19 cellular contexts compared by ENCODE assay signal in genomic region chr5:67581203-67581602, GRCh38.
DNase-seq lines count a peak whose midpoint lies in the region; FAIRE-seq and TF ChIP-seq lines count a peak whose summit lies in the region.
"Had no signal": no experiment of that assay in that cellular context is flagged by ENCODE, and none has a peak within 500 bp of the region (broad histone marks: within the 10 kb centered on the region; RNA-seq: fewer than 3 reads in every experiment).

No MANE protein-coding gene starts in this region.

- H3K4me1 ChIP-seq in astrocyte (ENCODE audit: insufficient read depth, low read length) (peaks cover 6% of the 10 kb centered on the region), keratinocyte (ENCODE audit: control insufficient read depth, extremely low read depth, insufficient read depth, low read length) (peaks cover 12% of the 10 kb centered on the region)
- H3K4me1 ChIP-seq: suprapubic skin had no signal

- H3K36me3 Mint-ChIP-seq in astrocyte (ENCODE audit: low read depth, unreplicated experiment): no peaks in the 10 kb centered on the region
- no peaks in the 10 kb centered on the region for H3K36me3 Mint-ChIP-seq in CD14-positive monocyte
- H3K36me3 Mint-ChIP-seq in progenitor cell of endocrine pancreas (ENCODE audit: insufficient read depth): no peaks in the 10 kb centered on the region

- H3K9ac ChIP-seq in astrocyte (ENCODE audit: low read length): no peak overlapping the region
- no peak overlapping the region for H3K9ac ChIP-seq in keratinocyte (ENCODE audit: control insufficient read depth, extremely low read depth, insufficient read depth, low read length)
- H3K9ac ChIP-seq: BLaER1 treated with 17β-estradiol and CSF1 and Interleukin-3, amounts not matched to agents 10 nM and 100 nM had no signal

- H3K4me1 Mint-ChIP-seq in astrocyte (ENCODE audit: low read depth, unreplicated experiment) (peaks cover 17% of the 10 kb centered on the region), CD14-positive monocyte (no peaks in the 10 kb centered on the region), progenitor cell of endocrine pancreas (ENCODE audit: low read depth) (peaks cover 3% of the 10 kb centered on the region)

- DNase-seq in DMS53 (lab: John Stamatoyannopoulos, UW) (peak; percentile 61), HCEC 1CT (peak; percentile 83), astrocyte (ENCODE audit: low read depth) (peak; percentile 11), keratinocyte (ENCODE audit: low read depth, low spot score) (peak; percentile 11), islet precursor cell (no peak), CD14-positive monocyte (ENCODE audit: low spot score) (no peak), progenitor cell of endocrine pancreas (ENCODE audit: low spot score, unreplicated experiment) (no peak)
- DNase-seq: activated CD4-positive, alpha-beta T cell treated with anti-CD3 and anti-CD28 coated beads, Interleukin-2, amount 50 U/mL, for 1 hour; dorsolateral prefrontal cortex; Karpas-422; kidney; NCI-H2081; NK-92 treated with Interleukin-12 subunit alpha and Interleukin-12 subunit beta, amount 100 ng/mL, for 24 hours; ovary had no signal

- TF ChIP-seq CTCF in astrocyte (IDR thresholded peaks at IDR 0.05; ENCODE audit: insufficient read depth, low read depth, low read length) (no peak), keratinocyte (optimal IDR thresholded peaks at IDR 0.05 in 1 of 3, IDR thresholded peaks at IDR 0.05 in 1 of 3, conservative IDR thresholded peaks at IDR 0.05 in 1 of 3; ENCODE audit: extremely low read depth in 1 of 3, insufficient read depth in 2 of 3, low read length in 3 of 3) (no peak), CD14-positive monocyte (IDR thresholded peaks at IDR 0.05) (no peak), progenitor cell of endocrine pancreas (IDR thresholded peaks at IDR 0.05; ENCODE audit: unreplicated experiment) (no peak)

- dilution Hi-C loops in keratinocyte (cut with MboI; ENCODE audit: extremely low pct_ligation_motif_present, low sequenced_read_pairs): no loop called here

- no peaks in the 10 kb centered on the region for H3K79me2 ChIP-seq in astrocyte (ENCODE audit: insufficient read depth, low read length)
- H3K79me2 ChIP-seq in keratinocyte (ENCODE audit: control insufficient read depth, insufficient read depth, low read length): no peaks in the 10 kb centered on the region

- FAIRE-seq in astrocyte (lab: Jason Lieb, UNC): no peak
- FAIRE-seq in keratinocyte (lab: Jason Lieb, UNC): peak; percentile 17
- FAIRE-seq: GM12891 had no signal

- H4K20me1 ChIP-seq in astrocyte (ENCODE audit: insufficient read depth, low read length) (no peaks in the 10 kb centered on the region), keratinocyte (ENCODE audit: control insufficient read depth, extremely low read depth, insufficient read depth, low read length) (no peaks in the 10 kb centered on the region)
- H4K20me1 ChIP-seq: BLaER1 treated with 17β-estradiol and CSF1 and Interleukin-3, amounts not matched to agents 10 nM and 100 nM had no signal

- H3K27me3 Mint-ChIP-seq in astrocyte (ENCODE audit: low read depth, unreplicated experiment) (no peaks in the 10 kb centered on the region), CD14-positive monocyte (ENCODE audit: low read depth in 3 of 3) (no peaks in the 10 kb centered on the region), progenitor cell of endocrine pancreas (no peaks in the 10 kb centered on the region)

- intact Hi-C loops in CD14-positive monocyte (cut with micrococcal nuclease): no loop called here

- H3K27me3 ChIP-seq in astrocyte (ENCODE audit: insufficient read depth, low read length) (no peaks in the 10 kb centered on the region), keratinocyte (ENCODE audit: control insufficient read depth, extremely low read depth, insufficient read depth, low read length) (no peaks in the 10 kb centered on the region)
- H3K27me3 ChIP-seq: BLaER1 treated with 17β-estradiol and CSF1 and Interleukin-3, amounts not matched to agents 10 nM and 100 nM; dorsolateral prefrontal cortex; ovary; suprapubic skin had no signal

- no peaks in the 10 kb centered on the region for H3K36me3 ChIP-seq in astrocyte (ENCODE audit: insufficient read depth, low read length)
- H3K36me3 ChIP-seq in keratinocyte (ENCODE audit: control insufficient read depth in 2 of 2, extremely low read depth in 1 of 2, insufficient read depth in 2 of 2, low read length in 2 of 2): no peaks in the 10 kb centered on the region
- H3K36me3 ChIP-seq: BLaER1 treated with 17β-estradiol and CSF1 and Interleukin-3, amounts not matched to agents 10 nM and 100 nM; ovary; suprapubic skin had no signal

- H3K9me3 Mint-ChIP-seq in astrocyte (ENCODE audit: unreplicated experiment) (no peaks in the 10 kb centered on the region), CD14-positive monocyte (peaks cover 0 to 6% (median 0%) of the 10 kb centered on the region in 7 donors), progenitor cell of endocrine pancreas (ENCODE audit: low read depth) (no peaks in the 10 kb centered on the region)
- H3K9me3 Mint-ChIP-seq: activated T-helper 1 cell treated with anti-CD3 and anti-CD28 coated beads, Interleukin-12 subunit alpha, Interleukin-12 subunit beta, Interleukin-2, Interleukin-4 antibody, amounts not matched to agents 30 ng/mL and 10 ng/mL and 1 ng/mL, durations not matched to agents 14 hours and 24 hours and 36 hours had no signal

- no peak overlapping the region for H2AFZ ChIP-seq in astrocyte (ENCODE audit: low read depth, low read length)
- peak overlapping the region; percentile 49 for H2AFZ ChIP-seq in keratinocyte (ENCODE audit: control insufficient read depth, low read length)

- H3K9me3 ChIP-seq in astrocyte (ENCODE audit: insufficient read depth, low read depth, low read length): no peaks in the 10 kb centered on the region
- no peaks in the 10 kb centered on the region for H3K9me3 ChIP-seq in keratinocyte (ENCODE audit: control insufficient read depth, low read depth, low read length)
- H3K9me3 ChIP-seq: BLaER1 treated with 17β-estradiol and CSF1 and Interleukin-3, amounts not matched to agents 10 nM and 100 nM; ovary; suprapubic skin had no signal

- H3K4me3 Mint-ChIP-seq in astrocyte (ENCODE audit: unreplicated experiment) (no peak overlapping the region), CD14-positive monocyte (no peak overlapping the region), progenitor cell of endocrine pancreas (ENCODE audit: low read depth) (no peak overlapping the region)
- H3K4me3 Mint-ChIP-seq: activated T-helper 1 cell treated with anti-CD3 and anti-CD28 coated beads, Interleukin-12 subunit alpha, Interleukin-12 subunit beta, Interleukin-2, Interleukin-4 antibody, amounts not matched to agents 30 ng/mL and 10 ng/mL and 1 ng/mL, durations not matched to agents 14 hours and 24 hours and 36 hours had no signal

- H3K9me1 ChIP-seq in keratinocyte (ENCODE audit: control insufficient read depth, extremely low read depth, insufficient read depth, low read length): no peaks in the 10 kb centered on the region

- H3K4me3 ChIP-seq in astrocyte (ENCODE audit: insufficient read depth, low read depth, low read length): no peak overlapping the region
- no peak overlapping the region for H3K4me3 ChIP-seq in keratinocyte (ENCODE audit: control insufficient read depth in 2 of 3, extremely low read depth in 1 of 3, insufficient read depth in 2 of 3, low read depth in 1 of 3, low read length in 3 of 3)
- H3K4me3 ChIP-seq: BLaER1 treated with 17β-estradiol and CSF1 and Interleukin-3, amounts not matched to agents 10 nM and 100 nM; dorsolateral prefrontal cortex; ovary; suprapubic skin had no signal

- H3K27ac Mint-ChIP-seq in astrocyte (ENCODE audit: unreplicated experiment) (peak overlapping the region; percentile 69), CD14-positive monocyte (no peak overlapping the region), progenitor cell of endocrine pancreas (no peak overlapping the region)
- H3K27ac Mint-ChIP-seq: activated T-helper 1 cell treated with anti-CD3 and anti-CD28 coated beads, Interleukin-12 subunit alpha, Interleukin-12 subunit beta, Interleukin-2, Interleukin-4 antibody, amounts not matched to agents 30 ng/mL and 10 ng/mL and 1 ng/mL, durations not matched to agents 14 hours and 24 hours and 36 hours had no signal

- H3K4me2 ChIP-seq in astrocyte (ENCODE audit: low read length): no peak overlapping the region
- H3K4me2 ChIP-seq in keratinocyte (ENCODE audit: control insufficient read depth, extremely low read depth, insufficient read depth, low read depth, low read length): no peak overlapping the region
- H3K4me2 ChIP-seq: BLaER1 treated with 17β-estradiol and CSF1 and Interleukin-3, amounts not matched to agents 10 nM and 100 nM had no signal

- H3K27ac ChIP-seq in astrocyte (ENCODE audit: low read depth, low read length) (no peak overlapping the region), keratinocyte (ENCODE audit: control insufficient read depth, insufficient read depth, low read length) (no peak overlapping the region)
- H3K27ac ChIP-seq: BLaER1 treated with 17β-estradiol and CSF1 and Interleukin-3, amounts not matched to agents 10 nM and 100 nM; dorsolateral prefrontal cortex; HL-60; ovary; suprapubic skin had no signal

Comparison
In these comparisons a context has a peak if more than half of its experiments do, and no peak if none do; other contexts are left out.
1. DNase-seq: peak in DMS53 (single experiment), HCEC 1CT (single experiment), astrocyte (single experiment) and keratinocyte (single experiment); none in islet precursor cell (single experiment), CD14-positive monocyte (single experiment) and progenitor cell of endocrine pancreas (single experiment).